In genomic region chr1:32772281-32773017, GRCh38 we compare ENCODE assay signal across 1 cellular context.
TF ChIP-seq lines count a peak whose summit lies in the region.

No MANE protein-coding gene starts in this region.

TF ChIP-seq in K562, 482 proteins besides CTCF, POLR2A, EP300 and RAD21 (continued from another document):
- 0 out of 2 replicates have a peak, but pooled peaks have one; percentile 19 for TF ChIP-seq ZBTB43 (CRISPR knock-in tag; IDR thresholded peaks at IDR 0.05)
- TF ChIP-seq DACH1 (IDR thresholded peaks at IDR 0.05; ENCODE audit: partially characterized antibody), result no peak
- TF ChIP-seq ZBTB11 (CRISPR knock-in tag; IDR thresholded peaks at IDR 0.05), result no peak
- TF ChIP-seq ARID3B (CRISPR knock-in tag; IDR thresholded peaks at IDR 0.05; ENCODE audit: borderline replicate concordance), result no peak
- 0 out of 2 replicates have a peak, but pooled peaks have one; percentile 46 for TF ChIP-seq NR2F6 (CRISPR knock-in tag; IDR thresholded peaks at IDR 0.05)
- TF ChIP-seq FOS (IDR thresholded peaks at IDR 0.05; ENCODE audit: extremely low read depth, insufficient read length), result no peak
- TF ChIP-seq TCF15 (CRISPR knock-in tag; IDR thresholded peaks at IDR 0.05), result no peak
- TF ChIP-seq PBX2 (CRISPR knock-in tag; IDR thresholded peaks at IDR 0.05; ENCODE audit: low read depth), result no peak
- TF ChIP-seq PBX2 (tag; conservative IDR thresholded peaks at IDR 0.05; ENCODE audit: low read depth), result no peak
- TF ChIP-seq E2F3 (CRISPR knock-in tag; IDR thresholded peaks at IDR 0.05), result 0 out of 2 replicates have a peak, but pooled peaks have one; percentile 12
- TF ChIP-seq ZNF518B (CRISPR knock-in tag; IDR thresholded peaks at IDR 0.05), result no peak
- TF ChIP-seq COPS2 (conservative IDR thresholded peaks at IDR 0.05), result no peak
- no peak for TF ChIP-seq ZNF224 (CRISPR knock-in tag; IDR thresholded peaks at IDR 0.05)
- TF ChIP-seq CREBBP (IDR thresholded peaks at IDR 0.05; ENCODE audit: low read depth, low read length), result no peak
- no peak for TF ChIP-seq ELK3 (CRISPR knock-in tag; IDR thresholded peaks at IDR 0.05)
- no peak for TF ChIP-seq NR3C1 (CRISPR knock-in tag; IDR thresholded peaks at IDR 0.05)
- no peak for TF ChIP-seq NEUROD1 (IDR thresholded peaks at IDR 0.05; ENCODE audit: borderline replicate concordance, low read depth, low read length, partially characterized antibody)
- TF ChIP-seq FOXP1 (CRISPR knock-in tag; IDR thresholded peaks at IDR 0.05), result no peak
- TF ChIP-seq JUNB (CRISPR knock-in tag; conservative IDR thresholded peaks at IDR 0.05), result no peak
